In the genomic region with DNA sequence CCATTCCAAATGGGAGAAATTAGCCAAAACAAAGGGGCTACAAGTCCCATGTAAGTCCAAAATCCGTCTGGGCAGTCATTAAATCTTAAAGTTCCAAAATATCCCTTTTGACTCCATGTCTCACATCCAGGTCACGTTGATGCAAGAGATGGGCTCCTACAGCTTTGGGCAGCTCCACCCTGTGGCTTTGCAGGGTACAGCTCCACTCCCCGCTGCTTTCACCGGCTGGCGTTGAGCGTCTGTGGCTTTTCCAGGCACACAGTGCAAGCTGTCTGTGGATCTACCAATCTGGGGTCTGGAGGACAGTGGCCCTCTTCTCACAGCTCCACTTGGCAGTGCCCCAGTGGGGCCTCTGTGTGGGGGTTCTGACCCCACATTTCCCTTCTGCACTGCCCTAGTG, we compare ENCODE assay signal across 10 cellular contexts. TPM values are rescaled to one million over a fixed set of nuclear protein-coding genes. Genes with fewer than 3 reads are reported as not detected.
DNase-seq lines count a peak whose midpoint lies in the region; ATAC-seq and TF ChIP-seq lines count a peak whose summit lies in the region.
"Had no signal": no experiment of that assay in that cellular context is flagged by ENCODE, and none has a peak within 500 bp of the region (broad histone marks: within the 10 kb centered on the region; RNA-seq: fewer than 3 reads in every experiment).

No MANE protein-coding gene starts in this region.

- H3K9me2 ChIP-seq in SK-N-SH (0 out of 2 replicates have a peak, but pooled peaks cover 2% of the 10 kb centered on the region), MM.1S (replicated peaks; ENCODE audit: insufficient read depth, low read length) (no peaks in the 10 kb centered on the region)

- DNase-seq in GM12865 (ENCODE audit: low read depth) (no peak), HL-60 (ENCODE audit: low read depth in 1 of 2, low spot score in 1 of 2) (peak in 1 of 2 experiments; percentile 12), SK-N-SH (no peak), left kidney (ENCODE audit: low read depth, low spot score) (peak; percentile 3), activated T-cell treated with anti-CD3 and anti-CD28 coated beads for 4 hours (no peak), MM.1S (no peak)
- DNase-seq: activated T-cell treated with anti-CD3 and anti-CD28 coated beads, Interleukin-2, amount 50 U/mL, for 24 hours; GDM1; naive thymus-derived CD4-positive, alpha-beta T cell had no signal

- no peaks in the 10 kb centered on the region for H4K20me1 ChIP-seq in SK-N-SH (ENCODE audit: insufficient read depth)
- no peaks in the 10 kb centered on the region for H4K20me1 ChIP-seq in MM.1S (ENCODE audit: insufficient read depth, low read length)

- CTCF ChIA-PET in SK-N-SH (lab: Yijun Ruan, JAX): interaction anchor here (1.0 kb wide), 1 partner anchor 15 kb away, joined by 4 read pairs; no protein-coding TSS in a partner anchor

- TF ChIP-seq CTCF in GM12865 (IDR thresholded peaks at IDR 0.05; ENCODE audit: insufficient read depth, low read depth, low read length, missing control alignments): peak; percentile 28
- peak; percentile 1 for TF ChIP-seq CTCF in HL-60 (IDR thresholded peaks at IDR 0.05; ENCODE audit: insufficient read depth, low read length)
- TF ChIP-seq CTCF in SK-N-SH (IDR thresholded peaks at IDR 0.05): peak; percentile 40
- TF ChIP-seq CTCF in MM.1S (IDR thresholded peaks at IDR 0.05; ENCODE audit: low read length): no peak

- H3K9me3 ChIP-seq in SK-N-SH (no peaks in the 10 kb centered on the region), MM.1S (replicated peaks; ENCODE audit: insufficient read depth, low read length) (no peaks in the 10 kb centered on the region)

- no peak overlapping the region for H2AFZ ChIP-seq in SK-N-SH (ENCODE audit: low read depth)
- H2AFZ ChIP-seq in MM.1S (ENCODE audit: low read length): no peak overlapping the region

- no peak overlapping the region for H3K4me3 ChIP-seq in GM12865 (ENCODE audit: low read depth, low read length)
- no peak overlapping the region for H3K4me3 ChIP-seq in HL-60 (replicated peaks; ENCODE audit: insufficient read depth, low read length)
- H3K4me3 ChIP-seq in SK-N-SH (ENCODE audit: low read depth in 2 of 2, low read length in 1 of 2): no peak overlapping the region
- H3K4me3 ChIP-seq in MM.1S (ENCODE audit: low read length): no peak overlapping the region

- H3K36me3 ChIP-seq in SK-N-SH (replicated peaks in 1 of 2; ENCODE audit: control insufficient read depth in 1 of 2, insufficient read depth in 2 of 2, low read length in 1 of 2): no peaks in the 10 kb centered on the region
- no peaks in the 10 kb centered on the region for H3K36me3 ChIP-seq in MM.1S (replicated peaks; ENCODE audit: insufficient read depth, low read length)

- WGBS in SK-N-SH (ENCODE audit: low lambda C conversion rate): 10% methylated on average over 6 of the region's 6 CpGs

- H3K27ac ChIP-seq in HL-60 (replicated peaks): no peak overlapping the region
- no peak overlapping the region for H3K27ac ChIP-seq in SK-N-SH (ENCODE audit: low read depth in 2 of 2, low read length in 1 of 2)
- H3K27ac ChIP-seq in MM.1S (ENCODE audit: low read length): no peak overlapping the region

- H3K9ac ChIP-seq in SK-N-SH (no peak overlapping the region), MM.1S (ENCODE audit: low read length) (no peak overlapping the region)

- H3K4me1 ChIP-seq in SK-N-SH (ENCODE audit: control insufficient read depth in 1 of 2, insufficient read depth in 2 of 2, low read depth in 1 of 2, low read length in 1 of 2) (no peaks in the 10 kb centered on the region), MM.1S (ENCODE audit: low read length) (no peaks in the 10 kb centered on the region)

- H3K27me3 ChIP-seq in HL-60 (ENCODE audit: insufficient read depth, poor library complexity, severe bottlenecking) (no peaks in the 10 kb centered on the region), SK-N-SH (ENCODE audit: insufficient read depth) (no peaks in the 10 kb centered on the region), MM.1S (replicated peaks; ENCODE audit: insufficient read depth, low read length) (no peaks in the 10 kb centered on the region)

- no peak overlapping the region for H3K4me2 ChIP-seq in SK-N-SH
- no peak overlapping the region for H3K4me2 ChIP-seq in MM.1S (ENCODE audit: low read depth, low read length)

- POLR2A ChIA-PET in SK-N-SH (lab: Yijun Ruan, JAX): no interaction called here

- no peaks in the 10 kb centered on the region for H3K79me2 ChIP-seq in SK-N-SH (ENCODE audit: insufficient read depth)
- no peaks in the 10 kb centered on the region for H3K79me2 ChIP-seq in MM.1S (ENCODE audit: low read length)

- no peak for TF ChIP-seq EP300 in SK-N-SH (IDR thresholded peaks at IDR 0.05; ENCODE audit: borderline replicate concordance in 1 of 2, low read depth in 1 of 2, low read length in 1 of 2)

- ATAC-seq in HG03571 (IDR thresholded peaks at IDR 0.05; ENCODE audit: unreplicated experiment): no peak
- ATAC-seq: naive thymus-derived CD4-positive, alpha-beta T cell had no signal

- H3F3A ChIP-seq in SK-N-SH (replicated peaks; ENCODE audit: insufficient read depth) (no peaks in the 10 kb centered on the region), MM.1S (ENCODE audit: insufficient read depth, low read length) (no peaks in the 10 kb centered on the region)

- peak; percentile 25 for TF ChIP-seq RAD21 in SK-N-SH (IDR thresholded peaks at IDR 0.05; ENCODE audit: low read length)

TF ChIP-seq in SK-N-SH, 30 proteins besides CTCF, POLR2A, EP300 and RAD21:
- TF ChIP-seq GATA2 (CRISPR knock-in tag; IDR thresholded peaks at IDR 0.05) (no peak), NRF1 (IDR thresholded peaks at IDR 0.05; ENCODE audit: low read depth, low read length) (no peak), IRF3 (IDR thresholded peaks at IDR 0.05; ENCODE audit: low read depth, low read length) (no peak), SMC3 (IDR thresholded peaks at IDR 0.05; ENCODE audit: low read depth, low read length) (peak; percentile 12; the same call in 1 of the 2 replicates), TCF12 (IDR thresholded peaks at IDR 0.05) (no peak), FOSL2 (IDR thresholded peaks at IDR 0.05; ENCODE audit: borderline replicate concordance, low read depth) (no peak), TAF1 (IDR thresholded peaks at IDR 0.05; ENCODE audit: borderline replicate concordance, low read depth, low read length) (no peak)

RNA-seq across cellular contexts. Expression of gene PRG4, which starts 51.3 kb away (rescaled TPM):
- polyA plus RNA-seq in SK-N-SH (2012; rRNA removed): 0.08 TPM in 2 replicates
- 0.14 and 0.24 TPM in 2 replicates for polyA plus RNA-seq in SK-N-SH (2012; cell fraction: cytosol; rRNA removed)
- 0.06 and 0.13 TPM in 2 replicates for polyA plus RNA-seq in SK-N-SH (2012; cell fraction: nucleus; rRNA removed)
